ENCODE assay signal across 1 cellular context in the genomic region with DNA sequence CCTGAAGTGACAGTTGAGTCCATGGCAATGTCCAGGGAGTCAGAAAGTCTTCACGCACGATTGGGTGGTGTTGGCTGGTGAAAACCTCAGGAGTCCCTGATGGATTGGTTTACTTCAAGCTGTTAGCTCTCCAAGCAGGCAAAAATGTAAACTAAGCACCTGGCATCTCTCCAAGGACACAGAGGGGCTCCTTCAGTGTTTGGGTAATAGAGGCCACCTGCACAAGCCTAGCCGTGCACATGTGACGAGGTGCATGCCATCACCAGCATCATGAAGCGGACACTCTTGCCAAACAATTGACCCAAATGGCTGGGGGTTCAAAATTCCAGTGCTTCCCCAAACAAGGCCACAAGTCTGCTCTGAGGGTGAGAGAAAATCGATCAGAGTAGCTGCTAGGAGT.
TF ChIP-seq lines count a peak whose summit lies in the region.

No MANE protein-coding gene starts in this region.

TF ChIP-seq in GM23338, 12 proteins besides CTCF, POLR2A, EP300 and RAD21 (continued from another document):
- TF ChIP-seq, protein P1, sequence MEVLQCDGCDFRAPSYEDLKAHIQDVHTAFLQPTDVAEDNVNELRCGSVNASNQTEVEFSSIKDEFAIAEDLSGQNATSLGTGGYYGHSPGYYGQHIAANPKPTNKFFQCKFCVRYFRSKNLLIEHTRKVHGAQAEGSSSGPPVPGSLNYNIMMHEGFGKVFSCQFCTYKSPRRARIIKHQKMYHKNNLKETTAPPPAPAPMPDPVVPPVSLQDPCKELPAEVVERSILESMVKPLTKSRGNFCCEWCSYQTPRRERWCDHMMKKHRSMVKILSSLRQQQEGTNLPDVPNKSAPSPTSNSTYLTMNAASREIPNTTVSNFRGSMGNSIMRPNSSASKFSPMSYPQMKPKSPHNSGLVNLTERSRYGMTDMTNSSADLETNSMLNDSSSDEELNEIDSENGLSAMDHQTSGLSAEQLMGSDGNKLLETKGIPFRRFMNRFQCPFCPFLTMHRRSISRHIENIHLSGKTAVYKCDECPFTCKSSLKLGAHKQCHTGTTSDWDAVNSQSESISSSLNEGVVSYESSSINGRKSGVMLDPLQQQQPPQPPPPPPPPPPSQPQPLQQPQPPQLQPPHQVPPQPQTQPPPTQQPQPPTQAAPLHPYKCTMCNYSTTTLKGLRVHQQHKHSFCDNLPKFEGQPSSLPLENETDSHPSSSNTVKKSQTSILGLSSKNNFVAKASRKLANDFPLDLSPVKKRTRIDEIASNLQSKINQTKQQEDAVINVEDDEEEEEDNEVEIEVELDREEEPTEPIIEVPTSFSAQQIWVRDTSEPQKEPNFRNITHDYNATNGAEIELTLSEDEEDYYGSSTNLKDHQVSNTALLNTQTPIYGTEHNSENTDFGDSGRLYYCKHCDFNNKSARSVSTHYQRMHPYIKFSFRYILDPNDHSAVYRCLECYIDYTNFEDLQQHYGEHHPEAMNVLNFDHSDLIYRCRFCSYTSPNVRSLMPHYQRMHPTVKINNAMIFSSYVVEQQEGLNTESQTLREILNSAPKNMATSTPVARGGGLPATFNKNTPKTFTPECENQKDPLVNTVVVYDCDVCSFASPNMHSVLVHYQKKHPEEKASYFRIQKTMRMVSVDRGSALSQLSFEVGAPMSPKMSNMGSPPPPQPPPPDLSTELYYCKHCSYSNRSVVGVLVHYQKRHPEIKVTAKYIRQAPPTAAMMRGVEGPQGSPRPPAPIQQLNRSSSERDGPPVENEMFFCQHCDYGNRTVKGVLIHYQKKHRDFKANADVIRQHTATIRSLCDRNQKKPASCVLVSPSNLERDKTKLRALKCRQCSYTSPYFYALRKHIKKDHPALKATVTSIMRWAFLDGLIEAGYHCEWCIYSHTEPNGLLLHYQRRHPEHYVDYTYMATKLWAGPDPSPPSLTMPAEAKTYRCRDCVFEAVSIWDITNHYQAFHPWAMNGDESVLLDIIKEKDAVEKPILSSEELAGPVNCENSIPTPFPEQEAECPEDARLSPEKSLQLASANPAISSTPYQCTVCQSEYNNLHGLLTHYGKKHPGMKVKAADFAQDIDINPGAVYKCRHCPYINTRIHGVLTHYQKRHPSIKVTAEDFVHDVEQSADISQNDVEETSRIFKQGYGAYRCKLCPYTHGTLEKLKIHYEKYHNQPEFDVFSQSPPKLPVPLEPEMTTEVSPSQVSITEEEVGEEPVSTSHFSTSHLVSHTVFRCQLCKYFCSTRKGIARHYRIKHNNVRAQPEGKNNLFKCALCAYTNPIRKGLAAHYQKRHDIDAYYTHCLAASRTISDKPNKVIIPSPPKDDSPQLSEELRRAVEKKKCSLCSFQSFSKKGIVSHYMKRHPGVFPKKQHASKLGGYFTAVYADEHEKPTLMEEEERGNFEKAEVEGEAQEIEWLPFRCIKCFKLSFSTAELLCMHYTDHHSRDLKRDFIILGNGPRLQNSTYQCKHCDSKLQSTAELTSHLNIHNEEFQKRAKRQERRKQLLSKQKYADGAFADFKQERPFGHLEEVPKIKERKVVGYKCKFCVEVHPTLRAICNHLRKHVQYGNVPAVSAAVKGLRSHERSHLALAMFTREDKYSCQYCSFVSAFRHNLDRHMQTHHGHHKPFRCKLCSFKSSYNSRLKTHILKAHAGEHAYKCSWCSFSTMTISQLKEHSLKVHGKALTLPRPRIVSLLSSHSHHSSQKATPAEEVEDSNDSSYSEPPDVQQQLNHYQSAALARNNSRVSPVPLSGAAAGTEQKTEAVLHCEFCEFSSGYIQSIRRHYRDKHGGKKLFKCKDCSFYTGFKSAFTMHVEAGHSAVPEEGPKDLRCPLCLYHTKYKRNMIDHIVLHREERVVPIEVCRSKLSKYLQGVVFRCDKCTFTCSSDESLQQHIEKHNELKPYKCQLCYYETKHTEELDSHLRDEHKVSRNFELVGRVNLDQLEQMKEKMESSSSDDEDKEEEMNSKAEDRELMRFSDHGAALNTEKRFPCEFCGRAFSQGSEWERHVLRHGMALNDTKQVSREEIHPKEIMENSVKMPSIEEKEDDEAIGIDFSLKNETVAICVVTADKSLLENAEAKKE (CRISPR knock-in tag; IDR thresholded peaks at IDR 0.05), result no peak
- no peak for TF ChIP-seq NANOG (IDR thresholded peaks at IDR 0.05; ENCODE audit: borderline replicate concordance)
